In the genomic region with DNA sequence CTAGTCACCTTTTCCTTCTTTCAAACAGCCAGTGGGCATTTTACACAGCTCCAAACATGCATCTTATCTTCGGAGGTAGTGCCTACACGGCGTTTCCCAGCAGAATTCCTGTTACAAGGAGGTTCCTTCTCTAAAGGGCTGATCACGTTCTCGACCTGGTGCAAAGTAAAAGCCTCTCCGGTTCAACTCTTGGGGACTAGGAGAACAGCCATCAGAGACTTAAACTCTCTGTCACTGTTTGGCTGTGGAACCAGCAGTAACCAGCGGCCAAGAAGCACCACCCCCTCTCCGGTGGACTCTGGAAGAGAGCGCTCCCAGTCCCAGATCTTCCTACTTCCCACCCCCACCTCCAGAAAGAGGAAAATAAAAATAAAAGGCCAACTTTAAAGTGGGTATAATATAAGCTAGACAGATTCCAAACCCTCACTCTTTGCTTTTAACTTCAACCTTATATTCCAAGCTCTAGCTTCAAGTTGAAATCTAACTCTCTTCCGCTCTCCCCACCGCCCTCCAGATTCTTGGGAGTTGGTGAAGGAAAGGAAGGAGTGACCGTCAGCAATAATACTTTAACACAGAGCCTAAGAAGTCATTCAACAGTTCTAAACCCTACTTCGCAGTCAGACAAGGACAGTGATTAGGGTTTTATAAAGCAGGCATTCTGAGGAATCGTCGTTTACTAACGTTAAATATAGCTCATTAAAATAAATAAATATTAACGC, we compare ENCODE assay signal across 13 cellular contexts. TPM values are rescaled to one million over a fixed set of nuclear protein-coding genes. Genes with fewer than 3 reads are reported as not detected.
DNase-seq lines count a peak whose midpoint lies in the region; ATAC-seq and TF ChIP-seq lines count a peak whose summit lies in the region.
"Had no signal": no experiment of that assay in that cellular context is flagged by ENCODE, and none has a peak within 500 bp of the region (broad histone marks: within the 10 kb centered on the region; RNA-seq: fewer than 3 reads in every experiment).

No MANE protein-coding gene starts in this region.

- peaks cover 41% of the 10 kb centered on the region for H3K27me3 Mint-ChIP-seq in T-helper 2 cell treated with Interferon-gamma antibody and Interleukin-4, amounts not matched to agents 5 μg/mL and 100 μg/mL, for 36 hours (ENCODE audit: low read depth)
- peaks cover 23% of the 10 kb centered on the region for H3K27me3 Mint-ChIP-seq in activated CD8-positive, alpha-beta T cell treated with anti-CD3 and anti-CD28 coated beads, Interleukin-2, amount 10 ng/mL, durations not matched to agents 7 days and 5 days (ENCODE audit: low read depth)

- no peaks in the 10 kb centered on the region for H3K79me2 ChIP-seq in neural cell (replicated peaks; ENCODE audit: insufficient read depth, low read length)

- no peak overlapping the region for H3K4me3 Mint-ChIP-seq in T-helper 2 cell treated with Interferon-gamma antibody and Interleukin-4, amounts not matched to agents 5 μg/mL and 100 μg/mL, for 36 hours
- H3K4me3 Mint-ChIP-seq in activated CD8-positive, alpha-beta T cell treated with anti-CD3 and anti-CD28 coated beads, Interleukin-2, amount 10 ng/mL, durations not matched to agents 7 days and 5 days = no peak overlapping the region

- TF ChIP-seq POLR2A in Peyer's patch (IDR thresholded peaks at IDR 0.05) = peak; percentile 24 to 36

- no peak for TF ChIP-seq EP300 in neural cell (conservative IDR thresholded peaks at IDR 0.05; ENCODE audit: poor library complexity, severe bottlenecking)

- H3K9me3 Mint-ChIP-seq in T-helper 2 cell treated with Interferon-gamma antibody and Interleukin-4, amounts not matched to agents 5 μg/mL and 100 μg/mL, for 36 hours = no peaks in the 10 kb centered on the region
- H3K9me3 Mint-ChIP-seq in activated CD8-positive, alpha-beta T cell treated with anti-CD3 and anti-CD28 coated beads, Interleukin-2, amount 10 ng/mL, durations not matched to agents 7 days and 5 days (ENCODE audit: insufficient read depth) = no peaks in the 10 kb centered on the region

- peaks cover 9% of the 10 kb centered on the region for H3F3A ChIP-seq in neural cell (ENCODE audit: insufficient read depth, low read length, poor library complexity, severe bottlenecking)

- H3K9me3 ChIP-seq in AG04450 (ENCODE audit: control insufficient read depth, insufficient read depth, low read length) (no peaks in the 10 kb centered on the region), Peyer's patch (no peaks in the 10 kb centered on the region), neural cell (ENCODE audit: low read length) (no peaks in the 10 kb centered on the region)
- H3K9me3 ChIP-seq: gastrocnemius medialis, neutrophil had no signal

- CTCF ChIA-PET in AG04450 (lab: Charles Lee) = interaction anchor here (0.7 to 0.9 kb wide), 2 partner anchors 131 to 504 kb away, joined by 3 to 4 read pairs; no protein-coding TSS in a partner anchor
- CTCF ChIA-PET in activated CD8-positive, alpha-beta T cell treated with anti-CD3 and anti-CD28 coated beads, Interleukin-2, amount 10 ng/mL, durations not matched to agents 7 days and 5 days (lab: Charles Lee) = no interaction called here

- no peak overlapping the region for H2AFZ ChIP-seq in neural cell (ENCODE audit: low read depth, low read length)

- H3K4me2 ChIP-seq in neural cell (ENCODE audit: low read length) = no peak overlapping the region

- no peak for TF ChIP-seq CTCF in AG04450 (IDR thresholded peaks at IDR 0.05; ENCODE audit: low read depth, low read length)
- TF ChIP-seq CTCF in Peyer's patch (IDR thresholded peaks at IDR 0.05) = no peak
- no peak for TF ChIP-seq CTCF in fibroblast of the aortic adventitia (IDR thresholded peaks at IDR 0.05; ENCODE audit: insufficient read depth, low read length)
- TF ChIP-seq CTCF in neural cell (IDR thresholded peaks at IDR 0.05; ENCODE audit: poor library complexity, severe bottlenecking) = no peak

- no peaks in the 10 kb centered on the region for H3K36me3 ChIP-seq in Peyer's patch
- H3K36me3 ChIP-seq in neural cell (ENCODE audit: insufficient read depth, low read length) = no peaks in the 10 kb centered on the region
- H3K36me3 ChIP-seq: gastrocnemius medialis, neutrophil had no signal

- H3K9me2 ChIP-seq in neural cell (ENCODE audit: insufficient read depth, low read length) = no peaks in the 10 kb centered on the region

- no peaks in the 10 kb centered on the region for H3K4me1 Mint-ChIP-seq in T-helper 2 cell treated with Interferon-gamma antibody and Interleukin-4, amounts not matched to agents 5 μg/mL and 100 μg/mL, for 36 hours (ENCODE audit: low read depth)
- H3K4me1 Mint-ChIP-seq in activated CD8-positive, alpha-beta T cell treated with anti-CD3 and anti-CD28 coated beads, Interleukin-2, amount 10 ng/mL, durations not matched to agents 7 days and 5 days (ENCODE audit: low read depth) = no peaks in the 10 kb centered on the region

- no peaks in the 10 kb centered on the region for H4K20me1 ChIP-seq in neural cell (ENCODE audit: insufficient read depth)

- POLR2A ChIA-PET in AG04450 (lab: Yijun Ruan, JAX) = no interaction called here
- POLR2A ChIA-PET in activated CD8-positive, alpha-beta T cell treated with anti-CD3 and anti-CD28 coated beads, Interleukin-2, amount 10 ng/mL, durations not matched to agents 7 days and 5 days (lab: Charles Lee) = no interaction called here

- no peak for DNase-seq in AG04450 (ENCODE audit: low read depth, low spot score)
- DNase-seq in Peyer's patch = peak in 2 of 3 donors; percentile 68 to 77
- peak; percentile 18 for DNase-seq in fibroblast of the aortic adventitia (ENCODE audit: low read depth)
- DNase-seq in T-helper 2 cell treated with Interferon-gamma antibody and Interleukin-4, amounts not matched to agents 5 μg/mL and 100 μg/mL, for 36 hours (ENCODE audit: low spot score) = no peak
- no peak for DNase-seq in activated CD8-positive, alpha-beta T cell treated with anti-CD3 and anti-CD28 coated beads, Interleukin-2, amount 10 ng/mL, durations not matched to agents 7 days and 5 days
- no peak for DNase-seq in SIG-M5 (lab: John Stamatoyannopoulos, UW)
- DNase-seq: gastrocnemius medialis, GDM1, NCI-H226 had no signal

- no peaks in the 10 kb centered on the region for H3K36me3 Mint-ChIP-seq in T-helper 2 cell treated with Interferon-gamma antibody and Interleukin-4, amounts not matched to agents 5 μg/mL and 100 μg/mL, for 36 hours (ENCODE audit: low read depth)
- no peaks in the 10 kb centered on the region for H3K36me3 Mint-ChIP-seq in activated CD8-positive, alpha-beta T cell treated with anti-CD3 and anti-CD28 coated beads, Interleukin-2, amount 10 ng/mL, durations not matched to agents 7 days and 5 days (ENCODE audit: low read depth)

- no peak for ATAC-seq in activated CD8-positive, alpha-beta T cell treated with anti-CD3 and anti-CD28 coated beads, Interleukin-2, amount 10 ng/mL, durations not matched to agents 7 days and 5 days
- no peak for ATAC-seq in GM19328 (IDR thresholded peaks at IDR 0.05; ENCODE audit: unreplicated experiment)
- ATAC-seq: gastrocnemius medialis had no signal

- H3K27ac ChIP-seq in AG04450 (ENCODE audit: low read depth, low read length) (no peak overlapping the region), Peyer's patch (peak overlapping the region in 3 of 4 donors; percentile 68 to 84 (median 83)), neural cell (ENCODE audit: low read length) (no peak overlapping the region)
- H3K27ac ChIP-seq: gastrocnemius medialis, neutrophil, SK-N-MC had no signal

- H3K9ac ChIP-seq in neural cell (ENCODE audit: low read length) = no peak overlapping the region

- no peak overlapping the region for H3K27ac Mint-ChIP-seq in T-helper 2 cell treated with Interferon-gamma antibody and Interleukin-4, amounts not matched to agents 5 μg/mL and 100 μg/mL, for 36 hours
- H3K27ac Mint-ChIP-seq in activated CD8-positive, alpha-beta T cell treated with anti-CD3 and anti-CD28 coated beads, Interleukin-2, amount 10 ng/mL, durations not matched to agents 7 days and 5 days = no peak overlapping the region

- peak overlapping the region; percentile 65 for H3K4me3 ChIP-seq in AG04450 (ENCODE audit: low read depth, low read length)
- H3K4me3 ChIP-seq in Peyer's patch = peak overlapping the region in 3 of 4 donors; percentile 23 to 63 (median 51)
- peak overlapping the region; percentile 62 for H3K4me3 ChIP-seq in fibroblast of the aortic adventitia (ENCODE audit: low read depth, low read length)
- H3K4me3 ChIP-seq in neural cell (ENCODE audit: low read length) = peak overlapping the region; percentile 76
- H3K4me3 ChIP-seq: gastrocnemius medialis, SK-N-MC had no signal

- no peak for TF ChIP-seq RAD21 in neural cell (conservative IDR thresholded peaks at IDR 0.05)

- H3K4me1 ChIP-seq in Peyer's patch = no peaks in the 10 kb centered on the region

- H3K27me3 ChIP-seq in AG04450 (ENCODE audit: control insufficient read depth, insufficient read depth, low read length) (no peaks in the 10 kb centered on the region), Peyer's patch (no peaks in the 10 kb centered on the region), neural cell (ENCODE audit: insufficient read depth, low read depth, low read length) (peaks cover 35% of the 10 kb centered on the region)

TF ChIP-seq in neural cell, 6 proteins besides CTCF, POLR2A, EP300 and RAD21 (continues in another document):
- no peak for TF ChIP-seq MXI1 (conservative IDR thresholded peaks at IDR 0.05; ENCODE audit: poor library complexity, severe bottlenecking)
- no peak for TF ChIP-seq SMC3 (conservative IDR thresholded peaks at IDR 0.05; ENCODE audit: poor library complexity)
- no peak for TF ChIP-seq EZH2 (IDR thresholded peaks at IDR 0.05; ENCODE audit: borderline replicate concordance, insufficient read depth, low read length, poor library complexity, severe bottlenecking)
- TF ChIP-seq POLR2AphosphoS5 (IDR thresholded peaks at IDR 0.05) = no peak

RNA-seq across cellular contexts. Expression of gene BRINP3, which starts 2.9 kb away (rescaled TPM):
- polyA plus RNA-seq in AG04450 (2011; rRNA removed) (0.09 and 0.14 TPM in 2 replicates), neural cell (3.7 and 7.7 TPM in 2 replicates)
- 0.09 TPM in 1 of 2 replicates, not detected in the other for polyA minus RNA-seq in AG04450 (2011; rRNA and poly(A)+ RNA removed)
- total RNA-seq in Peyer's patch (10 to 100 TPM; 14.0 to 50.0 (median 42.7) TPM), fibroblast of the aortic adventitia (ENCODE audit: low replicate concordance) (2.3 and 3.4 TPM in 2 replicates)
- polyA minus RNA-seq in neural cell = 18.7 and 20.7 TPM in 2 replicates
- total RNA-seq in activated CD8-positive, alpha-beta T cell treated with anti-CD3 and anti-CD28 coated beads, Interleukin-2, amount 10 ng/mL, durations not matched to agents 7 days and 5 days = not detected

Comparison
In these comparisons a context has a peak if more than half of its experiments do, and no peak if none do; other contexts are left out.
1. DNase-seq: peak in Peyer's patch (2 of 3) and fibroblast of the aortic adventitia (single experiment); none in AG04450 (single experiment), T-helper 2 cell treated with Interferon-gamma antibody and Interleukin-4, amounts not matched to agents 5 μg/mL and 100 μg/mL, for 36 hours (single experiment), activated CD8-positive, alpha-beta T cell treated with anti-CD3 and anti-CD28 coated beads, Interleukin-2, amount 10 ng/mL, durations not matched to agents 7 days and 5 days (single experiment) and SIG-M5 (single experiment).
2. H3K27ac ChIP-seq: peak in Peyer's patch (3 of 4); none in AG04450 (single experiment) and neural cell (single experiment).
3. Peak in every context shown above with its lines, with median percentiles within 50 percentile points of each other: H3K4me3 ChIP-seq.